In genomic region chr11:4181780-4182721, GRCh38 we compare ENCODE assay signal across 8 cellular contexts.
DNase-seq lines count a peak whose midpoint lies in the region; ATAC-seq and TF ChIP-seq lines count a peak whose summit lies in the region.

No MANE protein-coding gene starts in this region.

- H3K36me3 ChIP-seq in right atrium auricular region, result no peaks in the 10 kb centered on the region

- H3K36me3 Mint-ChIP-seq in activated naive CD8-positive, alpha-beta T cell treated with anti-CD3 and anti-CD28 coated beads, Interleukin-2, amount 50 U/mL, for 24 hours (ENCODE audit: low read depth), result no peaks in the 10 kb centered on the region

- H3K27ac Mint-ChIP-seq in activated naive CD8-positive, alpha-beta T cell treated with anti-CD3 and anti-CD28 coated beads, Interleukin-2, amount 50 U/mL, for 24 hours, result no peak overlapping the region

- DNase-seq in COLO829 (ENCODE audit: low spot score), result peak; percentile 54
- peak; percentile 48 to 89 for DNase-seq in NCI-H526 (lab: John Stamatoyannopoulos, UW)
- DNase-seq in activated naive CD8-positive, alpha-beta T cell treated with anti-CD3 and anti-CD28 coated beads, Interleukin-2, amount 50 U/mL, for 24 hours, result peak; percentile 44
- peak; percentile 60 for DNase-seq in right atrium auricular region (ENCODE audit: low spot score)
- DNase-seq in stimulated activated CD4-positive, alpha-beta T cell treated with anti-CD3 and anti-CD28 coated beads, Interleukin-15, amount 100 ng/mL, for 48 hours (ENCODE audit: low read depth in 2 of 2), result peak; percentile 10 to 22

- no peak overlapping the region for H3K4me3 ChIP-seq in right atrium auricular region

- no peaks in the 10 kb centered on the region for H3K9me3 Mint-ChIP-seq in activated naive CD8-positive, alpha-beta T cell treated with anti-CD3 and anti-CD28 coated beads, Interleukin-2, amount 50 U/mL, for 24 hours

- no peaks in the 10 kb centered on the region for H3K9me3 ChIP-seq in right atrium auricular region

- no peaks in the 10 kb centered on the region for H3K27me3 ChIP-seq in right atrium auricular region

- H3K27ac ChIP-seq in right atrium auricular region, result no peak overlapping the region

- peak; percentile 33 to 70 for TF ChIP-seq CTCF in right atrium auricular region (IDR thresholded peaks at IDR 0.05)

- ATAC-seq in GM18519 (IDR thresholded peaks at IDR 0.05; ENCODE audit: low FRiP score, unreplicated experiment), result peak; percentile 69
- ATAC-seq in HG03064 (IDR thresholded peaks at IDR 0.05; ENCODE audit: low read depth, unreplicated experiment), result peak; percentile 64
- peak; percentile 76 for ATAC-seq in activated naive CD8-positive, alpha-beta T cell treated with anti-CD3 and anti-CD28 coated beads, Interleukin-2, amount 50 U/mL, for 24 hours
- ATAC-seq in HG02571 (IDR thresholded peaks at IDR 0.05; ENCODE audit: unreplicated experiment), result no peak

- H3K27me3 Mint-ChIP-seq in activated naive CD8-positive, alpha-beta T cell treated with anti-CD3 and anti-CD28 coated beads, Interleukin-2, amount 50 U/mL, for 24 hours, result peaks cover 11% of the 10 kb centered on the region

- no peak overlapping the region for H3K4me3 Mint-ChIP-seq in activated naive CD8-positive, alpha-beta T cell treated with anti-CD3 and anti-CD28 coated beads, Interleukin-2, amount 50 U/mL, for 24 hours

- peaks cover 2% of the 10 kb centered on the region for H3K4me1 Mint-ChIP-seq in activated naive CD8-positive, alpha-beta T cell treated with anti-CD3 and anti-CD28 coated beads, Interleukin-2, amount 50 U/mL, for 24 hours

- peaks cover 0 to 8% of the 10 kb centered on the region in 2 donors for H3K4me1 ChIP-seq in right atrium auricular region

Comparison
In these comparisons a context has a peak if more than half of its experiments do, and no peak if none do; other contexts are left out.
1. DNase-seq: peak in every context shown above with its lines; median percentile 68 in NCI-H526; 60 in right atrium auricular region; 54 in COLO829; 44 in activated naive CD8-positive, alpha-beta T cell treated with anti-CD3 and anti-CD28 coated beads, Interleukin-2, amount 50 U/mL, for 24 hours; 16 in stimulated activated CD4-positive, alpha-beta T cell treated with anti-CD3 and anti-CD28 coated beads, Interleukin-15, amount 100 ng/mL, for 48 hours.